1 cellular context compared by ENCODE assay signal in genomic region chr2:127913808-127914457, GRCh38.
TF ChIP-seq lines count a peak whose summit lies in the region.

No MANE protein-coding gene starts in this region.

TF ChIP-seq in HepG2, 621 proteins besides CTCF, POLR2A, EP300 and RAD21 (continued from another document):
- TF ChIP-seq TRAFD1 (CRISPR knock-in tag; IDR thresholded peaks at IDR 0.05; ENCODE audit: borderline replicate concordance) (no peak), SRY (CRISPR knock-in tag; IDR thresholded peaks at IDR 0.05) (no peak), BCL6 (CRISPR knock-in tag; IDR thresholded peaks at IDR 0.05) (no peak), DDIT3 (CRISPR knock-in tag; IDR thresholded peaks at IDR 0.05) (no peak), FOXC1 (CRISPR knock-in tag; IDR thresholded peaks at IDR 0.05; ENCODE audit: borderline replicate concordance) (no peak), RBM22 (optimal IDR thresholded peaks at IDR 0.05; ENCODE audit: low read length) (no peak), ATF7-NPFF (CRISPR knock-in tag; IDR thresholded peaks at IDR 0.05; ENCODE audit: low read depth) (no peak), NKX3-1 (CRISPR knock-in tag; IDR thresholded peaks at IDR 0.05) (no peak), ZNF670 (CRISPR knock-in tag; IDR thresholded peaks at IDR 0.05; ENCODE audit: borderline replicate concordance) (no peak), TAF15 (IDR thresholded peaks at IDR 0.05; ENCODE audit: low read depth, low read length, poor library complexity, severe bottlenecking) (no peak), SMYD3 (CRISPR knock-in tag; IDR thresholded peaks at IDR 0.05) (no peak), HCFC1 (IDR thresholded peaks at IDR 0.05; ENCODE audit: low read depth, low read length) (no peak), TFAP4 (IDR thresholded peaks at IDR 0.05; ENCODE audit: borderline replicate concordance, low read depth) (no peak), LCORL (IDR thresholded peaks at IDR 0.05) (no peak), LCORL (CRISPR knock-in tag; IDR thresholded peaks at IDR 0.05) (no peak)
